Comparison of ENCODE assay signal across 16 cellular contexts in the genomic region with DNA sequence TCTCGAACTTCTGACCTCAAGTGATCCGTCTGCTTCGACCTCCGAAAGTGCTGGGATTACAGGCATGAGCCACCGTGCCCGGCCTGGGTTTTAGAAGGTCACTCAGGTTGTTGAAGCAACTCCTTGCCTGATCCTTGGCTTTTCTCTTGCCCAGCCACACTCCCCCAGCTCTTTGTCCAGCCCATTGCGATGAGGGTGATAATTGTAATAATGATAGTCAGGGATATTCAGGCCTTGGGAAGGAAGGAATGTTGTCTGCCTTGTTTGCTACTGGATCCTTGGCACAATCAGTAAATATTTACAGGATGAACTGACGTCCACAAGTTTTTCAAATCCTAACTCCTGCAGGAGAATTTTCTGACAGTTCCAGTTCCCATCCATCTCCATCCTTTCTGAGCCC. TPM values are rescaled to one million over a fixed set of nuclear protein-coding genes. Genes with fewer than 3 reads are reported as not detected.
A peak's percentile ranks its signal among the peaks of the same experiment; 100 is the strongest.
DNase-seq lines count a peak whose midpoint lies in the region; ATAC-seq and TF ChIP-seq lines count a peak whose summit lies in the region.
"Had no signal": no experiment of that assay in that cellular context is flagged by ENCODE, and none has a peak within 500 bp of the region (broad histone marks: within the 10 kb centered on the region; RNA-seq: fewer than 3 reads in every experiment).

No MANE protein-coding gene starts in this region.

- no peaks in the 10 kb centered on the region for H3K27me3 ChIP-seq in BLaER1 treated with 17β-estradiol and CSF1 and Interleukin-3, amounts not matched to agents 10 nM and 100 nM
- H3K27me3 ChIP-seq in GM06990 (replicated peaks; ENCODE audit: control insufficient read depth, insufficient read depth, low read length) = no peaks in the 10 kb centered on the region
- no peaks in the 10 kb centered on the region for H3K27me3 ChIP-seq in mesenchymal stem cell (ENCODE audit: control insufficient read depth in 1 of 2, insufficient read depth in 1 of 2, low read length in 2 of 2)
- H3K27me3 ChIP-seq in tibial nerve = no peaks in the 10 kb centered on the region
- H3K27me3 ChIP-seq: colonic mucosa, esophagus squamous epithelium had no signal

- no peaks in the 10 kb centered on the region for H3K9me3 Mint-ChIP-seq in activated B cell treated with CpG ODN at 0.5 μM for 24 hours

- POLR2A ChIA-PET in activated B cell treated with CpG ODN at 0.5 μM for 24 hours (lab: Charles Lee) = no interaction called here

- H3K4me3 ChIP-seq in BLaER1 treated with 17β-estradiol and CSF1 and Interleukin-3, amounts not matched to agents 10 nM and 100 nM = peak overlapping the region in 3 of 10 experiments; percentile 89 to 91 (median 90); a peak in 2 of 20 replicates
- H3K4me3 ChIP-seq in GM06990 (replicated peaks; ENCODE audit: low read depth, low read length) (peak overlapping the region; percentile 17), mesenchymal stem cell (ENCODE audit: insufficient read depth in 1 of 2, low read depth in 1 of 2, low read length in 2 of 2) (no peak overlapping the region), tibial nerve (no peak overlapping the region)
- H3K4me3 ChIP-seq: colonic mucosa, esophagus squamous epithelium had no signal

- 92% methylated on average over 7 of the region's 8 CpGs for WGBS in mesenchymal stem cell
- 88 to 89% methylated on average over 8 of the region's 8 CpGs for WGBS in tibial nerve, 2 donors

- no peak overlapping the region for H4K91ac ChIP-seq in mesenchymal stem cell (ENCODE audit: low read length)

- ATAC-seq in activated B cell treated with CpG ODN at 0.5 μM for 24 hours (ENCODE audit: low read depth) = no peak
- no peak for ATAC-seq in activated CD4-positive, CD25-positive, alpha-beta regulatory T cell treated with anti-CD3 and anti-CD28 coated beads, Interleukin-2, amount 50 U/mL, for 24 hours

- H2BK120ac ChIP-seq in mesenchymal stem cell (ENCODE audit: low read depth, low read length) = no peak overlapping the region

- TF ChIP-seq CTCF in GM06990 (IDR thresholded peaks at IDR 0.05; ENCODE audit: insufficient read depth, low read length, poor library complexity, severe bottlenecking) = no peak
- TF ChIP-seq CTCF in activated B cell treated with CpG ODN at 0.5 μM for 24 hours (IDR thresholded peaks at IDR 0.05) = no peak
- TF ChIP-seq CTCF in tibial nerve (IDR thresholded peaks at IDR 0.05) = no peak

- peaks cover 69% of the 10 kb centered on the region for H3K4me1 Mint-ChIP-seq in activated B cell treated with CpG ODN at 0.5 μM for 24 hours

- H3K18ac ChIP-seq in mesenchymal stem cell (ENCODE audit: low read depth in 1 of 2, low read length in 2 of 2) = no peak overlapping the region

- no peaks in the 10 kb centered on the region for H3K9me3 ChIP-seq in BLaER1 treated with 17β-estradiol and CSF1 and Interleukin-3, amounts not matched to agents 10 nM and 100 nM (replicated peaks in 1 of 11)
- H3K9me3 ChIP-seq in mesenchymal stem cell (ENCODE audit: control insufficient read depth, low read length) (no peaks in the 10 kb centered on the region), tibial nerve (no peaks in the 10 kb centered on the region)
- H3K9me3 ChIP-seq: colonic mucosa, esophagus squamous epithelium had no signal

- H3K4ac ChIP-seq in mesenchymal stem cell (ENCODE audit: low read depth in 1 of 2, low read length in 2 of 2) = no peak overlapping the region

- no peak for TF ChIP-seq EP300 in tibial nerve (IDR thresholded peaks at IDR 0.05)

- H3K79me1 ChIP-seq in mesenchymal stem cell (replicated peaks; ENCODE audit: low read length, poor library complexity, severe bottlenecking) = peaks cover 31% of the 10 kb centered on the region

- no peak overlapping the region for H2BK5ac ChIP-seq in mesenchymal stem cell (ENCODE audit: low read depth, low read length, poor library complexity, severe bottlenecking)

- peak overlapping the region; percentile 32 for H3K4me3 Mint-ChIP-seq in activated B cell treated with CpG ODN at 0.5 μM for 24 hours

- H3K27ac Mint-ChIP-seq in activated B cell treated with CpG ODN at 0.5 μM for 24 hours = no peak overlapping the region

- peak overlapping the region in 10 of 11 experiments; percentile 80 to 99 (median 95); a peak in 20 of 22 replicates for H3K4me2 ChIP-seq in BLaER1 treated with 17β-estradiol and CSF1 and Interleukin-3, amounts not matched to agents 10 nM and 100 nM
- no peak overlapping the region for H3K4me2 ChIP-seq in mesenchymal stem cell (ENCODE audit: low read length, poor library complexity, severe bottlenecking)

- H3K27me3 Mint-ChIP-seq in activated B cell treated with CpG ODN at 0.5 μM for 24 hours = no peaks in the 10 kb centered on the region

- no peak overlapping the region for H4K8ac ChIP-seq in mesenchymal stem cell (ENCODE audit: low read length)

- intact Hi-C loops in activated B cell treated with CpG ODN at 0.5 μM for 24 hours (cut with micrococcal nuclease) (no loop called here), head of caudate nucleus (cut with DNase I) (no loop called here)

- H2BK12ac ChIP-seq in mesenchymal stem cell (ENCODE audit: low read length in 2 of 2) = no peak overlapping the region

- H3K23ac ChIP-seq in mesenchymal stem cell (ENCODE audit: low read length in 2 of 2) = no peak overlapping the region

- H3K14ac ChIP-seq in mesenchymal stem cell (ENCODE audit: low read length in 2 of 2) = no peak overlapping the region

- peaks cover 36 to 70% (median 60%) of the 10 kb centered on the region in 10 experiments for H3K4me1 ChIP-seq in BLaER1 treated with 17β-estradiol and CSF1 and Interleukin-3, amounts not matched to agents 10 nM and 100 nM
- peaks cover 13% of the 10 kb centered on the region for H3K4me1 ChIP-seq in mesenchymal stem cell (ENCODE audit: control insufficient read depth, insufficient read depth, low read depth, low read length)
- peaks cover 0 to 36% (median 13%) of the 10 kb centered on the region in 4 donors for H3K4me1 ChIP-seq in tibial nerve

- peak overlapping the region in 10 of 11 experiments; percentile 17 to 96 (median 48); a peak in 17 of 22 replicates for H3K9ac ChIP-seq in BLaER1 treated with 17β-estradiol and CSF1 and Interleukin-3, amounts not matched to agents 10 nM and 100 nM
- peak overlapping the region; percentile 45 for H3K9ac ChIP-seq in mesenchymal stem cell (ENCODE audit: low read length)

- H2AFZ ChIP-seq in mesenchymal stem cell (ENCODE audit: low read depth, low read length) = no peak overlapping the region

- DNase-seq in GM06990 (ENCODE audit: extremely low read depth, insufficient read length) = no peak
- no peak for DNase-seq in activated B cell treated with CpG ODN at 0.5 μM for 24 hours
- no peak for DNase-seq in mesenchymal stem cell
- DNase-seq in NCI-H1436 (lab: John Stamatoyannopoulos, UW) = no peak
- DNase-seq in head of caudate nucleus = no peak
- no peak for DNase-seq in tibial nerve (ENCODE audit: low spot score in 2 of 2)
- DNase-seq: activated gamma-delta T cell; colonic mucosa; esophagus squamous epithelium; hippocampal formation; NCI-H1694 treated with DMSO at 0.1 percent for 48 hours; NCI-H748 treated with DMSO at 0.1 percent for 48 hours; SHP77 treated with DMSO at 0.1 percent for 48 hours; stimulated activated naive CD4-positive, alpha-beta T cell treated with Interleukin-2 at 50 U/mL for 16 hours had no signal

- CTCF ChIA-PET in activated B cell treated with CpG ODN at 0.5 μM for 24 hours (lab: Charles Lee) = no interaction called here

- peaks cover 18 to 56% (median 46%) of the 10 kb centered on the region in 11 experiments for H3K36me3 ChIP-seq in BLaER1 treated with 17β-estradiol and CSF1 and Interleukin-3, amounts not matched to agents 10 nM and 100 nM
- H3K36me3 ChIP-seq in GM06990 (ENCODE audit: control insufficient read depth, insufficient read depth, low read length) (peaks cover 20% of the 10 kb centered on the region), mesenchymal stem cell (ENCODE audit: control insufficient read depth in 1 of 2, insufficient read depth in 2 of 2, low read depth in 1 of 2, low read length in 2 of 2) (peaks cover 20 to 35% of the 10 kb centered on the region in 2 experiments), tibial nerve (peaks cover 0 to 24% (median 0%) of the 10 kb centered on the region in 3 donors)
- H3K36me3 ChIP-seq: colonic mucosa had no signal

- no peak for TF ChIP-seq POLR2A in tibial nerve (IDR thresholded peaks at IDR 0.05)

- peaks cover 1 to 67% (median 55%) of the 10 kb centered on the region in 11 experiments; a peak in 19 of 22 replicates for H4K20me1 ChIP-seq in BLaER1 treated with 17β-estradiol and CSF1 and Interleukin-3, amounts not matched to agents 10 nM and 100 nM

- peak overlapping the region in 2 of 11 experiments; percentile 4 to 20; a peak in 2 of 22 replicates for H3K27ac ChIP-seq in BLaER1 treated with 17β-estradiol and CSF1 and Interleukin-3, amounts not matched to agents 10 nM and 100 nM
- H3K27ac ChIP-seq in mesenchymal stem cell (ENCODE audit: low read length, poor library complexity, severe bottlenecking) (no peak overlapping the region), tibial nerve (no peak overlapping the region)
- H3K27ac ChIP-seq: colonic mucosa, esophagus squamous epithelium had no signal

- H2BK15ac ChIP-seq in mesenchymal stem cell (ENCODE audit: low read depth, poor library complexity, severe bottlenecking) = no peak overlapping the region

- H2AK5ac ChIP-seq in mesenchymal stem cell (ENCODE audit: low read length, severe bottlenecking) = no peak overlapping the region

- peaks cover 18% of the 10 kb centered on the region for H3K36me3 Mint-ChIP-seq in activated B cell treated with CpG ODN at 0.5 μM for 24 hours (ENCODE audit: low read depth)

RNA-seq across cellular contexts. Expression of gene THOP1, which starts 1.8 kb away (rescaled TPM):
- total RNA-seq in activated B cell treated with CpG ODN at 0.5 μM for 24 hours (101 and 104 TPM in 2 replicates), tibial nerve (10 to 100 TPM; 35.8 to 91.8 (median 42.9) TPM)
- polyA plus RNA-seq in mesenchymal stem cell (2013, experiment 1 of 2) = 30.9 TPM
- polyA plus RNA-seq in mesenchymal stem cell (2013, experiment 2 of 2) = 31.0 TPM

RNA-seq across cellular contexts. Expression of gene SGTA, which starts 4.0 kb away (rescaled TPM):
- 45.6 and 47.3 TPM in 2 replicates for total RNA-seq in activated B cell treated with CpG ODN at 0.5 μM for 24 hours
- 51.4 TPM for polyA plus RNA-seq in mesenchymal stem cell (2013, experiment 1 of 2)
- polyA plus RNA-seq in mesenchymal stem cell (2013, experiment 2 of 2) = 49.6 TPM
- total RNA-seq in tibial nerve = 10 to 100 TPM; 40.2 to 47.6 (median 44.9) TPM

RNA-seq across cellular contexts. Expression of gene ZNF554, which starts 32.6 kb away (rescaled TPM):
- total RNA-seq in activated B cell treated with CpG ODN at 0.5 μM for 24 hours (2.7 and 3.1 TPM in 2 replicates), tibial nerve (1 to 10 TPM; 4.4 to 9.0 (median 6.7) TPM)
- polyA plus RNA-seq in mesenchymal stem cell (2013, experiment 1 of 2) = 2.2 TPM
- 2.3 TPM for polyA plus RNA-seq in mesenchymal stem cell (2013, experiment 2 of 2)

RNA-seq across cellular contexts. Expression of gene SLC39A3, which starts 47.3 kb away (rescaled TPM):
- total RNA-seq in activated B cell treated with CpG ODN at 0.5 μM for 24 hours (33.8 and 34.3 TPM in 2 replicates), tibial nerve (10 to 100 TPM; 29.8 to 42.5 (median 36.2) TPM)
- 26.4 TPM for polyA plus RNA-seq in mesenchymal stem cell (2013, experiment 1 of 2)
- 29.3 TPM for polyA plus RNA-seq in mesenchymal stem cell (2013, experiment 2 of 2)

RNA-seq across cellular contexts. Expression of gene ZNF555, which starts 54.2 kb away (rescaled TPM):
- total RNA-seq in activated B cell treated with CpG ODN at 0.5 μM for 24 hours (7.4 and 8.4 TPM in 2 replicates), tibial nerve (10 to 100 TPM in 1 of 4 donors, 1 to 10 TPM in 3; 5.7 to 11.4 (median 6.6) TPM)
- polyA plus RNA-seq in mesenchymal stem cell (2013, experiment 1 of 2) = 2.9 TPM
- polyA plus RNA-seq in mesenchymal stem cell (2013, experiment 2 of 2) = 3.0 TPM
